1 cellular context compared by ENCODE assay signal in the genomic region with DNA sequence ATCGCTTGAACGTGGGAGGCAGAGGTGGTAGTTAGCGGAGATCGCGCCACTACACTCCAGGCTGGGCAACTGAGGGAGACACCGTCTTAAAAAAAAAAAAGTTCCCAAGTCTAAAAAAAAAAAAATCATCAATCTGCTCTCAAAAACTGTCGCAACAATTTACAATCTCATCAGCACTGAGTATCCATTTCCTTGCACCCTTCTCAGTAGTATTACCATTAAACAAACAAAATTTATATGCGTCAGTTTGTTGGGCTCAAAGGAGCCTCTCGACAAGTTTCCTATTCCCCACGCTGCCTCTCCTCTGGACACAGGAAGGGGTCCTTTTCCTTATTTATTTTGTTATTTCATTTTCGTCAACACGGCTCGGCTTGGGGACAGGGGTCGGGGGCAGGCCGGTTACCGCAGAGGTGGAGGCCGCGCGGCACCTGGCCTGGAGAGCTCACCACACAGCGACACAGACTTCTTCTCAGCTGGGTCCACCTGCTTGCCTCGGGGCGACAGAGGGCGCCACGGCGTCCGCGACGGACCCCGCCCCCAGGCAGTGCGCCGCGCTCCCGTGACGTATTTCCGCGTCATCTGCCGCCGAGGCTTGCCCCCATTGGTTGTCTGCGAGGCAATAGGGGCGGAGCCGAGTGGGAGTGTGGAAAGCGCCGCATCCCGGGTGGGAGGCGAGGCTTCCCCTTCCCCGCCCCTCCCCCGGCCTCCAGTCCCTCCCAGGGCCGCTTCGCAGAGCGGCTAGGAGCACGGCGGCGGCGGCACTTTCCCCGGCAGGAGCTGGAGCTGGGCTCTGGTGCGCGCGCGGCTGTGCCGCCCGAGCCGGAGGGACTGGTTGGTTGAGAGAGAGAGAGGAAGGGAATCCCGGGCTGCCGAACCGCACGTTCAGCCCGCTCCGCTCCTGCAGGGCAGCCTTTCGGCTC.
A peak's percentile ranks its signal among the peaks of the same experiment; 100 is the strongest.
TF ChIP-seq lines count a peak whose summit lies in the region.

A gene (plus strand): TSS at position 709 of the 920 bp plus-strand sequence. CDS start 436 bp downstream, outside the sequence.

TF ChIP-seq in IMR-90, 13 proteins besides CTCF, POLR2A, EP300 and RAD21 (continued from another document):
- TF ChIP-seq RFX5 (IDR thresholded peaks at IDR 0.05; ENCODE audit: low read depth, low read length): no peak
- no peak for TF ChIP-seq MAFK (IDR thresholded peaks at IDR 0.05; ENCODE audit: low read depth, low read length)
- TF ChIP-seq, protein P1, sequence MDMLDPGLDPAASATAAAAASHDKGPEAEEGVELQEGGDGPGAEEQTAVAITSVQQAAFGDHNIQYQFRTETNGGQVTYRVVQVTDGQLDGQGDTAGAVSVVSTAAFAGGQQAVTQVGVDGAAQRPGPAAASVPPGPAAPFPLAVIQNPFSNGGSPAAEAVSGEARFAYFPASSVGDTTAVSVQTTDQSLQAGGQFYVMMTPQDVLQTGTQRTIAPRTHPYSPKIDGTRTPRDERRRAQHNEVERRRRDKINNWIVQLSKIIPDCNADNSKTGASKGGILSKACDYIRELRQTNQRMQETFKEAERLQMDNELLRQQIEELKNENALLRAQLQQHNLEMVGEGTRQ (IDR thresholded peaks at IDR 0.05; ENCODE audit: low read depth, low read length): peak; percentile 89
